In the genomic region with DNA sequence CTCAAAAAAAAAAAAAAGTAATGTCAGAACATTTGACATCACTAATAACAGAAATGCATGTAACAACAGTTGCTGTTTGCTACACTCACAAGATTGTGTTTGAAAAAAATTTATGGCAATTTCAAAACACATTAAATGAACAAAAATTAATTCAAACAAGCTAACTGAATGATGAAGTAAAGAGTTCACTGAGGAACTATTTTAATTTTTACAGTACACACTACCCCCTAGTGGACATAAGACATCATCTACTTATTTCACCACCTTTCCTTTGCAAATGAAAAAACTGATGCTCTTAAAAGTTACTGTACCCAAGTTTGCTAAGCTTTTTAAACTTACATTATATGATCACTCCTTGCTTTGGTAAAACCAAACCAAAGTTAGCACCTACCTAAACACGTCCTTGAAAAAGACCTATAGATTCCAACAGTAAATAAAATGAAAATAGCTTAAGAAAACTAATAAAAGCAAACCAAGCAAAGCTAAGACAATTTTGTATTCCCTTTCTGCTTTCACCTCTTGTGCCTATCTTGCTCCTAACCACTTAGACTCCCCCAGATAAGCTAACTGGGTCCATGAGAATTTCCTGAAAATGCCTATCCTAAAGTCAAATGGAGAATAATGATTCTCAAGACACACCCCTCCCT, we compare ENCODE assay signal across 8 cellular contexts. TPM values are rescaled to one million over a fixed set of nuclear protein-coding genes. Genes with fewer than 3 reads are reported as not detected.
A peak's percentile ranks its signal among the peaks of the same experiment; 100 is the strongest.
DNase-seq lines count a peak whose midpoint lies in the region; TF ChIP-seq lines count a peak whose summit lies in the region.

No MANE protein-coding gene starts in this region.

- no peak overlapping the region for H2AFZ ChIP-seq in Karpas-422 (ENCODE audit: low read length)

- H3K36me3 ChIP-seq in Karpas-422 (ENCODE audit: insufficient read depth, low read length) = no peaks in the 10 kb centered on the region

- peak; percentile 56 for TF ChIP-seq CTCF in fibroblast of villous mesenchyme (IDR thresholded peaks at IDR 0.05; ENCODE audit: insufficient read depth, low read depth, low read length)

- no peaks in the 10 kb centered on the region for H3K27me3 ChIP-seq in Karpas-422 (ENCODE audit: low read length)

- H4K20me1 ChIP-seq in Karpas-422 (ENCODE audit: insufficient read depth, low read depth, low read length) = peaks cover 77% of the 10 kb centered on the region

- peaks cover 70% of the 10 kb centered on the region for H3K4me1 ChIP-seq in Karpas-422 (ENCODE audit: low read length)

- no peaks in the 10 kb centered on the region for H3K9me3 ChIP-seq in Karpas-422 (ENCODE audit: low read length)

- H3K27ac ChIP-seq in Karpas-422 (ENCODE audit: low read length) = no peak overlapping the region

- H3K4me2 ChIP-seq in Karpas-422 (ENCODE audit: low read depth, low read length, poor library complexity, severe bottlenecking) = no peak overlapping the region

- no peaks in the 10 kb centered on the region for H3K9me2 ChIP-seq in Karpas-422 (replicated peaks; ENCODE audit: insufficient read depth, low read length)

- H3K9ac ChIP-seq in Karpas-422 (ENCODE audit: low read length) = no peak overlapping the region

- H3K4me3 ChIP-seq in Karpas-422 (ENCODE audit: low read length) = no peak overlapping the region
- no peak overlapping the region for H3K4me3 ChIP-seq in fibroblast of villous mesenchyme (ENCODE audit: low read depth, low read length)

- peaks cover 95% of the 10 kb centered on the region for H3K79me2 ChIP-seq in Karpas-422 (ENCODE audit: low read length)

- DNase-seq in NCI-H2196 (lab: John Stamatoyannopoulos, UW; ENCODE audit: unreplicated experiment) (peak; percentile 45), NCI-H2196 treated with DMSO at 0.1 percent for 48 hours (lab: John Stamatoyannopoulos, UW; ENCODE audit: unreplicated experiment) (no peak), Karpas-422 (peak; percentile 81), SW480 (ENCODE audit: low spot score) (peak; percentile 72), fibroblast of villous mesenchyme (ENCODE audit: low read depth) (peak; percentile 79), pulmonary artery endothelial cell (ENCODE audit: low read depth, low spot score) (peak; percentile 45), NCI-H2029 treated with DMSO at 0.1 percent for 48 hours (lab: John Stamatoyannopoulos, UW) (no peak)
- DNase-seq in activated CD4-positive, alpha-beta T cell treated with anti-CD3 and anti-CD28 coated beads for 4 hours = no peak

RNA-seq across cellular contexts. Expression of a gene that starts 22.2 kb away (rescaled TPM):
- 100 and 124 TPM in 2 replicates for total RNA-seq in Karpas-422 (2014; rRNA removed; shearing (Covaris generic); ENCODE audit: low replicate concordance)
- 91.8 and 104 TPM in 2 replicates for total RNA-seq in fibroblast of villous mesenchyme
- 213 and 219 TPM in 2 replicates for total RNA-seq in pulmonary artery endothelial cell

RNA-seq across cellular contexts. Expression of a gene that starts 41.8 kb away (rescaled TPM):
- total RNA-seq in Karpas-422 (2014; rRNA removed; shearing (Covaris generic); ENCODE audit: low replicate concordance) = 12.1 and 21.0 TPM in 2 replicates
- total RNA-seq in fibroblast of villous mesenchyme = 61.3 and 80.2 TPM in 2 replicates
- 137 and 149 TPM in 2 replicates for total RNA-seq in pulmonary artery endothelial cell

RNA-seq across cellular contexts. Expression of a gene that starts 47.8 kb away (rescaled TPM):
- 39.2 and 131 TPM in 2 replicates for total RNA-seq in Karpas-422 (2014; rRNA removed; shearing (Covaris generic); ENCODE audit: low replicate concordance)
- total RNA-seq in fibroblast of villous mesenchyme (29.3 and 57.0 TPM in 2 replicates), pulmonary artery endothelial cell (97.5 and 111 TPM in 2 replicates)

Comparison
In these comparisons a context has a peak if more than half of its experiments do, and no peak if none do; other contexts are left out.
1. DNase-seq: peak in NCI-H2196 (single experiment), Karpas-422 (single experiment), SW480 (single experiment), fibroblast of villous mesenchyme (single experiment) and pulmonary artery endothelial cell (single experiment); none in NCI-H2196 treated with DMSO at 0.1 percent for 48 hours (single experiment), NCI-H2029 treated with DMSO at 0.1 percent for 48 hours (single experiment) and activated CD4-positive, alpha-beta T cell treated with anti-CD3 and anti-CD28 coated beads for 4 hours (0 of 2).